1 cellular context compared by ENCODE assay signal in the genomic region with DNA sequence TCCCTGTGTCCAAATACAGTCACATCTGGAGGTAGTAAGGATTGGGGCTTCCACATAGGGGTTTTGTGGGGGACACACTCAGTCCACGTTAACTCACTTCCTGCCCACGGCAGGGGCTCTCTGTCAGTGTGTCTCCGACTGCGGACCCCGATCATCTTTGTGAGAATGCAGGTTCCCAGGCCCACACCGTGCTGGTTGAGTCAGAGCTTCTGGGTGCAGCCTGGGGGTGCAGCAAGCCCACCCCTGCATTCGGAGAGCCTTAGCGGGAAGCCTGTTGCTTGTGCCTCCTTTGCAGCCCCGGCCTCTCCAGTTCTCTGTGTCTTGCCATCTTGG.
TF ChIP-seq lines count a peak whose summit lies in the region.

No MANE protein-coding gene starts in this region.

TF ChIP-seq in GM23338, 12 proteins besides CTCF, POLR2A, EP300 and RAD21 (continued from another document):
- TF ChIP-seq, protein P1, sequence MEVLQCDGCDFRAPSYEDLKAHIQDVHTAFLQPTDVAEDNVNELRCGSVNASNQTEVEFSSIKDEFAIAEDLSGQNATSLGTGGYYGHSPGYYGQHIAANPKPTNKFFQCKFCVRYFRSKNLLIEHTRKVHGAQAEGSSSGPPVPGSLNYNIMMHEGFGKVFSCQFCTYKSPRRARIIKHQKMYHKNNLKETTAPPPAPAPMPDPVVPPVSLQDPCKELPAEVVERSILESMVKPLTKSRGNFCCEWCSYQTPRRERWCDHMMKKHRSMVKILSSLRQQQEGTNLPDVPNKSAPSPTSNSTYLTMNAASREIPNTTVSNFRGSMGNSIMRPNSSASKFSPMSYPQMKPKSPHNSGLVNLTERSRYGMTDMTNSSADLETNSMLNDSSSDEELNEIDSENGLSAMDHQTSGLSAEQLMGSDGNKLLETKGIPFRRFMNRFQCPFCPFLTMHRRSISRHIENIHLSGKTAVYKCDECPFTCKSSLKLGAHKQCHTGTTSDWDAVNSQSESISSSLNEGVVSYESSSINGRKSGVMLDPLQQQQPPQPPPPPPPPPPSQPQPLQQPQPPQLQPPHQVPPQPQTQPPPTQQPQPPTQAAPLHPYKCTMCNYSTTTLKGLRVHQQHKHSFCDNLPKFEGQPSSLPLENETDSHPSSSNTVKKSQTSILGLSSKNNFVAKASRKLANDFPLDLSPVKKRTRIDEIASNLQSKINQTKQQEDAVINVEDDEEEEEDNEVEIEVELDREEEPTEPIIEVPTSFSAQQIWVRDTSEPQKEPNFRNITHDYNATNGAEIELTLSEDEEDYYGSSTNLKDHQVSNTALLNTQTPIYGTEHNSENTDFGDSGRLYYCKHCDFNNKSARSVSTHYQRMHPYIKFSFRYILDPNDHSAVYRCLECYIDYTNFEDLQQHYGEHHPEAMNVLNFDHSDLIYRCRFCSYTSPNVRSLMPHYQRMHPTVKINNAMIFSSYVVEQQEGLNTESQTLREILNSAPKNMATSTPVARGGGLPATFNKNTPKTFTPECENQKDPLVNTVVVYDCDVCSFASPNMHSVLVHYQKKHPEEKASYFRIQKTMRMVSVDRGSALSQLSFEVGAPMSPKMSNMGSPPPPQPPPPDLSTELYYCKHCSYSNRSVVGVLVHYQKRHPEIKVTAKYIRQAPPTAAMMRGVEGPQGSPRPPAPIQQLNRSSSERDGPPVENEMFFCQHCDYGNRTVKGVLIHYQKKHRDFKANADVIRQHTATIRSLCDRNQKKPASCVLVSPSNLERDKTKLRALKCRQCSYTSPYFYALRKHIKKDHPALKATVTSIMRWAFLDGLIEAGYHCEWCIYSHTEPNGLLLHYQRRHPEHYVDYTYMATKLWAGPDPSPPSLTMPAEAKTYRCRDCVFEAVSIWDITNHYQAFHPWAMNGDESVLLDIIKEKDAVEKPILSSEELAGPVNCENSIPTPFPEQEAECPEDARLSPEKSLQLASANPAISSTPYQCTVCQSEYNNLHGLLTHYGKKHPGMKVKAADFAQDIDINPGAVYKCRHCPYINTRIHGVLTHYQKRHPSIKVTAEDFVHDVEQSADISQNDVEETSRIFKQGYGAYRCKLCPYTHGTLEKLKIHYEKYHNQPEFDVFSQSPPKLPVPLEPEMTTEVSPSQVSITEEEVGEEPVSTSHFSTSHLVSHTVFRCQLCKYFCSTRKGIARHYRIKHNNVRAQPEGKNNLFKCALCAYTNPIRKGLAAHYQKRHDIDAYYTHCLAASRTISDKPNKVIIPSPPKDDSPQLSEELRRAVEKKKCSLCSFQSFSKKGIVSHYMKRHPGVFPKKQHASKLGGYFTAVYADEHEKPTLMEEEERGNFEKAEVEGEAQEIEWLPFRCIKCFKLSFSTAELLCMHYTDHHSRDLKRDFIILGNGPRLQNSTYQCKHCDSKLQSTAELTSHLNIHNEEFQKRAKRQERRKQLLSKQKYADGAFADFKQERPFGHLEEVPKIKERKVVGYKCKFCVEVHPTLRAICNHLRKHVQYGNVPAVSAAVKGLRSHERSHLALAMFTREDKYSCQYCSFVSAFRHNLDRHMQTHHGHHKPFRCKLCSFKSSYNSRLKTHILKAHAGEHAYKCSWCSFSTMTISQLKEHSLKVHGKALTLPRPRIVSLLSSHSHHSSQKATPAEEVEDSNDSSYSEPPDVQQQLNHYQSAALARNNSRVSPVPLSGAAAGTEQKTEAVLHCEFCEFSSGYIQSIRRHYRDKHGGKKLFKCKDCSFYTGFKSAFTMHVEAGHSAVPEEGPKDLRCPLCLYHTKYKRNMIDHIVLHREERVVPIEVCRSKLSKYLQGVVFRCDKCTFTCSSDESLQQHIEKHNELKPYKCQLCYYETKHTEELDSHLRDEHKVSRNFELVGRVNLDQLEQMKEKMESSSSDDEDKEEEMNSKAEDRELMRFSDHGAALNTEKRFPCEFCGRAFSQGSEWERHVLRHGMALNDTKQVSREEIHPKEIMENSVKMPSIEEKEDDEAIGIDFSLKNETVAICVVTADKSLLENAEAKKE (CRISPR knock-in tag; IDR thresholded peaks at IDR 0.05): no peak
- TF ChIP-seq ETS1 (IDR thresholded peaks at IDR 0.05): no peak
